ENCODE assay signal across 9 cellular contexts in the genomic region with DNA sequence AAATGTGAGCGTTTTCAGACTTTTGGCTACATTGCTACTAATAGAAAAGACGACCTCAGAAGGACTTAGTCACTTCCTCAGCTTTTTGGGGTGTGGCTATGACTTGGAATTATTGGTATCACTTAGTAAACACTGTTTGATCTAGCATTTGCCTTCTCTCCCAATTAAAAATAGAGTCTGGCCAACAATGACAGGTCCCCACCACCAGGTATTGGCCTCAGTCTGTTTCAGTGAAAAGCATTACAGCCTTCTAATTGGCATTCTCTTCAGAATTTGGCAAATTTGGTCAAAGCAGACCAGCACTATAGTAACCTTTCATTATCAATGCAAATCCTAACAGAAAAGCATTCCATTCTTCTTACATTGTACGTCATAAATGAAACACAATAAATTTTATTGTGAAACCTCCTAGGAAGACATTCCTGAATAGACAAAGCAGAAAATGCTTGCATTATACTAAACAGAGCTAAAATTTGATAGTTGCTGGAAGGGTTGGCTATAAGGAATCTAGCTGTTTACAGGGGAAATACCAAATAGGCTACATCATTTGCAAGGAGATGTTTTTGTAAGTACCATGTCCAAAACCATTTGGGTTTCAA.
DNase-seq lines count a peak whose midpoint lies in the region; ATAC-seq, FAIRE-seq and TF ChIP-seq lines count a peak whose summit lies in the region.
"Had no signal": no experiment of that assay in that cellular context is flagged by ENCODE, and none has a peak within 500 bp of the region (broad histone marks: within the 10 kb centered on the region; RNA-seq: fewer than 3 reads in every experiment).

No MANE protein-coding gene starts in this region.

- H3K4me1 ChIP-seq in SJSA1 (replicated peaks) (peaks cover 58% of the 10 kb centered on the region), skeletal muscle tissue (ENCODE audit: control insufficient read depth in 3 of 3, insufficient read depth in 3 of 3, low read length in 3 of 3) (peaks cover 0 to 12% (median 3%) of the 10 kb centered on the region in 3 donors)

- H3K9me3 ChIP-seq in SJSA1 (replicated peaks) (no peaks in the 10 kb centered on the region), skeletal muscle tissue (ENCODE audit: control insufficient read depth in 3 of 3, low read length in 3 of 3) (no peaks in the 10 kb centered on the region)

- H3K27ac ChIP-seq in SJSA1 (peak overlapping the region; percentile 99), skeletal muscle tissue (ENCODE audit: low read depth, low read length) (peak overlapping the region; percentile 26)

- H3K27me3 ChIP-seq in SJSA1 (replicated peaks) (no peaks in the 10 kb centered on the region), skeletal muscle tissue (ENCODE audit: control insufficient read depth in 3 of 3, insufficient read depth in 3 of 3, low read length in 3 of 3) (no peaks in the 10 kb centered on the region)

- H3K9ac ChIP-seq in skeletal muscle tissue (ENCODE audit: low read depth in 1 of 3, low read length in 3 of 3): peak overlapping the region in 1 of 3 donors; percentile 35

- no peaks in the 10 kb centered on the region for H3K36me3 ChIP-seq in SJSA1
- H3K36me3 ChIP-seq in skeletal muscle tissue (ENCODE audit: control insufficient read depth in 3 of 3, insufficient read depth in 3 of 3, low read length in 3 of 3): no peaks in the 10 kb centered on the region

- H3K4me3 ChIP-seq in SJSA1 (peak overlapping the region; percentile 23), skeletal muscle tissue (ENCODE audit: low read length in 3 of 3) (no peak overlapping the region)

- ATAC-seq in GM21717 (IDR thresholded peaks at IDR 0.05; ENCODE audit: unreplicated experiment): no peak
- no peak for ATAC-seq in HG03460 (IDR thresholded peaks at IDR 0.05; ENCODE audit: unreplicated experiment)

- no peak for TF ChIP-seq POLR2A in H54 (IDR thresholded peaks at IDR 0.05; ENCODE audit: low read depth, low read length)

- DNase-seq in H54 (ENCODE audit: insufficient read length, low spot score) (peak; percentile 12), SJSA1 (ENCODE audit: low read depth in 1 of 2, low spot score in 2 of 2) (peak; percentile 65 to 98), fibroblast of the conjunctiva (ENCODE audit: low read depth) (peak; percentile 89), NCI-H82 (lab: John Stamatoyannopoulos, UW) (no peak), NCI-H2107 treated with DMSO at 0.1 percent for 48 hours (lab: John Stamatoyannopoulos, UW; ENCODE audit: unreplicated experiment) (no peak)
- DNase-seq: NCI-H146 had no signal

- peak; percentile 97 for FAIRE-seq in H54 (lab: Jason Lieb, UNC)

Comparison
In these comparisons a context has a peak if more than half of its experiments do, and no peak if none do; other contexts are left out.
1. DNase-seq: peak in H54 (single experiment), SJSA1 (2 of 2) and fibroblast of the conjunctiva (single experiment); none in NCI-H82 (single experiment) and NCI-H2107 treated with DMSO at 0.1 percent for 48 hours (single experiment).